Comparison of ENCODE assay signal across 18 cellular contexts in genomic region chr16:88584676-88585075, GRCh38. TPM values are rescaled to one million over a fixed set of nuclear protein-coding genes. Genes with fewer than 3 reads are reported as not detected.
A peak's percentile ranks its signal among the peaks of the same experiment; 100 is the strongest.
DNase-seq lines count a peak whose midpoint lies in the region; ATAC-seq, FAIRE-seq and TF ChIP-seq lines count a peak whose summit lies in the region.
"Had no signal": no experiment of that assay in that cellular context is flagged by ENCODE, and none has a peak within 500 bp of the region (broad histone marks: within the 10 kb centered on the region; RNA-seq: fewer than 3 reads in every experiment).

No MANE protein-coding gene starts in this region.

- CTCF ChIA-PET in WTC11 (lab: Charles Lee): no interaction called here
- CTCF ChIA-PET in K562 (lab: Yijun Ruan, JAX; ENCODE audit: low intra/inter-chr PET ratio): no interaction called here

- H3K4me1 ChIP-seq in K562 (replicated peaks in 1 of 2; ENCODE audit: control insufficient read depth in 2 of 2, insufficient read depth in 2 of 2, low read length in 2 of 2): peaks cover 0 to 11% of the 10 kb centered on the region in 2 experiments; a peak in 2 of 5 replicates
- H3K4me1 ChIP-seq in heart right ventricle: no peaks in the 10 kb centered on the region
- no peaks in the 10 kb centered on the region for H3K4me1 ChIP-seq in vagina

- no peak for ATAC-seq in WTC11
- no peak for ATAC-seq in K562
- ATAC-seq in stimulated activated memory B cell treated with anti-CD40 and anti-IgM and Interleukin-4, amounts not matched to agents 10 μg/mL and 1 μg/mL and 100 μg/mL, for 72 hours: no peak
- no peak for ATAC-seq in heart right ventricle
- ATAC-seq: GM23338 had no signal

- H3K36me3 Mint-ChIP-seq in activated T-cell treated with anti-CD3 and anti-CD28 coated beads, Interleukin-2, amount 50 U/mL, for 24 hours (ENCODE audit: low read depth): peaks cover 97% of the 10 kb centered on the region
- H3K36me3 Mint-ChIP-seq in WTC11: peaks cover 45% of the 10 kb centered on the region
- H3K36me3 Mint-ChIP-seq in stimulated activated memory B cell treated with anti-CD40 and anti-IgM and Interleukin-4, amounts not matched to agents 10 μg/mL and 1 μg/mL and 100 μg/mL, for 72 hours: peaks cover 58% of the 10 kb centered on the region

- POLR2A ChIA-PET in WTC11 (lab: Charles Lee): no interaction called here
- POLR2A ChIA-PET in K562 (lab: Yijun Ruan, JAX): interaction anchor here (0.6 to 1.8 kb wide), 4 partner anchors 8 to 165 kb away, joined by 3 to 5 read pairs (median 4); partner anchors contain the start of gene ZC3H18

- H3K9me3 Mint-ChIP-seq in activated T-cell treated with anti-CD3 and anti-CD28 coated beads, Interleukin-2, amount 50 U/mL, for 24 hours: no peaks in the 10 kb centered on the region
- no peaks in the 10 kb centered on the region for H3K9me3 Mint-ChIP-seq in WTC11
- no peaks in the 10 kb centered on the region for H3K9me3 Mint-ChIP-seq in stimulated activated memory B cell treated with anti-CD40 and anti-IgM and Interleukin-4, amounts not matched to agents 10 μg/mL and 1 μg/mL and 100 μg/mL, for 72 hours
- H3K9me3 Mint-ChIP-seq: CD8-positive, alpha-beta memory T cell; GM23338 had no signal

- no peak overlapping the region for H3K4me2 ChIP-seq in K562 (ENCODE audit: insufficient read depth, low read length)
- H3K4me2 ChIP-seq: GM23338 had no signal

- no peak overlapping the region for H3K4me3 Mint-ChIP-seq in activated T-cell treated with anti-CD3 and anti-CD28 coated beads, Interleukin-2, amount 50 U/mL, for 24 hours
- H3K4me3 Mint-ChIP-seq in WTC11: no peak overlapping the region
- no peak overlapping the region for H3K4me3 Mint-ChIP-seq in stimulated activated memory B cell treated with anti-CD40 and anti-IgM and Interleukin-4, amounts not matched to agents 10 μg/mL and 1 μg/mL and 100 μg/mL, for 72 hours
- H3K4me3 Mint-ChIP-seq: GM23338 had no signal

- H3K27me3 Mint-ChIP-seq in activated T-cell treated with anti-CD3 and anti-CD28 coated beads, Interleukin-2, amount 50 U/mL, for 24 hours: no peaks in the 10 kb centered on the region
- no peaks in the 10 kb centered on the region for H3K27me3 Mint-ChIP-seq in WTC11 (ENCODE audit: low read depth)
- no peaks in the 10 kb centered on the region for H3K27me3 Mint-ChIP-seq in stimulated activated memory B cell treated with anti-CD40 and anti-IgM and Interleukin-4, amounts not matched to agents 10 μg/mL and 1 μg/mL and 100 μg/mL, for 72 hours
- H3K27me3 Mint-ChIP-seq: CD8-positive, alpha-beta memory T cell had no signal

- peak; percentile 66 for FAIRE-seq in K562 (lab: Jason Lieb, UNC)
- FAIRE-seq: GM19239 had no signal

- H3K27ac ChIP-seq in K562 (ENCODE audit: extremely low read depth, low read depth, low read length) (no peak overlapping the region), heart right ventricle (no peak overlapping the region), vagina (no peak overlapping the region)
- H3K27ac ChIP-seq: HL-60 had no signal

- intact Hi-C loops in K562 (cut with micrococcal nuclease): no loop called here
- intact Hi-C loops in heart right ventricle (cut with DNase I): no loop called here
- intact Hi-C loops in vagina (cut with DNase I): no loop called here

- TF ChIP-seq POLR2A in K562 (conservative IDR thresholded peaks at IDR 0.05) (no peak), vagina (IDR thresholded peaks at IDR 0.05) (no peak)

- DNase-seq in activated T-cell treated with anti-CD3 and anti-CD28 coated beads, Interleukin-2, amount 50 U/mL, for 24 hours: no peak
- DNase-seq in activated T-cell treated with anti-CD3 and anti-CD28 coated beads, Interleukin-2, amount 50 U/mL, for 48 hours: no peak
- DNase-seq in WTC11 (ENCODE audit: low spot score) (no peak), K562 (ENCODE audit: extremely low read depth in 1 of 4, low spot score in 3 of 4) (no peak), heart right ventricle (no peak), vagina (ENCODE audit: extremely low spot score in 2 of 2) (no peak)
- DNase-seq: AML-193; CD8-positive, alpha-beta memory T cell; GF-D8; KBM-7; NCI-H1048; NCI-H146; NCI-H345 had no signal

- H3K36me3 ChIP-seq in K562 (ENCODE audit: control insufficient read depth, insufficient read depth, low read length): peaks cover 94% of the 10 kb centered on the region
- peaks cover 0 to 87% (median 35%) of the 10 kb centered on the region in 9 donors for H3K36me3 ChIP-seq in heart right ventricle
- H3K36me3 ChIP-seq in vagina: peaks cover 0 to 39% of the 10 kb centered on the region in 2 donors

- peak overlapping the region; percentile 78 for H3K27ac Mint-ChIP-seq in activated T-cell treated with anti-CD3 and anti-CD28 coated beads, Interleukin-2, amount 50 U/mL, for 24 hours
- H3K27ac Mint-ChIP-seq in WTC11: peak overlapping the region; percentile 55; the same call in 1 of the 2 replicates
- peak overlapping the region; percentile 15 for H3K27ac Mint-ChIP-seq in stimulated activated memory B cell treated with anti-CD40 and anti-IgM and Interleukin-4, amounts not matched to agents 10 μg/mL and 1 μg/mL and 100 μg/mL, for 72 hours
- H3K27ac Mint-ChIP-seq: GM23338 had no signal

- in situ Hi-C loops in K562 (cut with MboI): no loop called here

- no peak for TF ChIP-seq EP300 in K562 (IDR thresholded peaks at IDR 0.05; ENCODE audit: low read length)

- H3K4me3 ChIP-seq in K562 (no peak overlapping the region), heart right ventricle (no peak overlapping the region), vagina (no peak overlapping the region)
- H3K4me3 ChIP-seq: GM23338 had no signal

- no TSS peak for BruUV-seq in K562 (replicated peaks; lab: Mats Ljungman, UMichigan)

- no peak overlapping the region for H3K9ac ChIP-seq in K562 (ENCODE audit: insufficient read depth in 1 of 2, low read depth in 2 of 2, low read length in 2 of 2)

- no peak overlapping the region for H2AFZ ChIP-seq in K562 (ENCODE audit: low read depth, low read length)
- H2AFZ ChIP-seq: GM23338 had no signal

- H3K9me1 ChIP-seq in K562 (ENCODE audit: control insufficient read depth, insufficient read depth, low read length): peaks cover 5% of the 10 kb centered on the region

- H3K9me3 ChIP-seq in K562 (replicated peaks; ENCODE audit: control insufficient read depth, insufficient read depth, low read depth, low read length): no peaks in the 10 kb centered on the region
- no peaks in the 10 kb centered on the region for H3K9me3 ChIP-seq in heart right ventricle
- H3K9me3 ChIP-seq in vagina: no peaks in the 10 kb centered on the region

- H3K79me2 ChIP-seq in K562 (ENCODE audit: control insufficient read depth, insufficient read depth, low read length): peaks cover 66% of the 10 kb centered on the region

- TF ChIP-seq CTCF in WTC11 (IDR thresholded peaks at IDR 0.05) (no peak), K562 (IDR thresholded peaks at IDR 0.05 in 2 of 3, conservative IDR thresholded peaks at IDR 0.05 in 1 of 3; ENCODE audit: insufficient read depth in 2 of 3, low read depth in 1 of 3, low read length in 3 of 3) (no peak), heart right ventricle (IDR thresholded peaks at IDR 0.05) (no peak), vagina (IDR thresholded peaks at IDR 0.05) (no peak)

- 84% methylated on average over 6 of the region's 6 CpGs for WGBS in K562 (ENCODE audit: insufficient coverage, low coverage, missing lambda C conversion rate)
- 73 to 79% methylated on average over 6 of the region's 6 CpGs for WGBS in heart right ventricle, 2 donors

- peaks cover 44% of the 10 kb centered on the region for H4K20me1 ChIP-seq in K562 (replicated peaks; ENCODE audit: control insufficient read depth, insufficient read depth, low read length)

- TF ChIP-seq RAD21 in K562 (CRISPR knock-in tag; conservative IDR thresholded peaks at IDR 0.05 in 1 of 2, IDR thresholded peaks at IDR 0.05 in 1 of 2): no peak

- H3K27me3 ChIP-seq in K562 (ENCODE audit: control insufficient read depth in 2 of 2, insufficient read depth in 2 of 2, low read length in 2 of 2) (no peaks in the 10 kb centered on the region), heart right ventricle (no peaks in the 10 kb centered on the region), vagina (no peaks in the 10 kb centered on the region)

- peaks cover 62% of the 10 kb centered on the region for H3K4me1 Mint-ChIP-seq in activated T-cell treated with anti-CD3 and anti-CD28 coated beads, Interleukin-2, amount 50 U/mL, for 24 hours (ENCODE audit: low read depth)
- no peaks in the 10 kb centered on the region for H3K4me1 Mint-ChIP-seq in WTC11
- peaks cover 36% of the 10 kb centered on the region for H3K4me1 Mint-ChIP-seq in stimulated activated memory B cell treated with anti-CD40 and anti-IgM and Interleukin-4, amounts not matched to agents 10 μg/mL and 1 μg/mL and 100 μg/mL, for 72 hours
- H3K4me1 Mint-ChIP-seq: GM23338 had no signal

RNA-seq across cellular contexts. Expression of gene ZC3H18, which starts 14.5 kb away (rescaled TPM):
- total RNA-seq in WTC11 (2021): 57.3 to 65.6 TPM (median 61.8 TPM) in 3 replicates
- total RNA-seq in K562 (2011; cell fraction: chromatin; rRNA removed; ENCODE audit: low replicate concordance): 74.4 and 112 TPM in 2 replicates
- total RNA-seq in K562 (2011; cell fraction: nucleolus; rRNA removed): 51.3 and 61.4 TPM in 2 replicates
- 61.1 and 63.4 TPM in 2 replicates for total RNA-seq in K562 (2011; cell fraction: nucleoplasm; rRNA removed)
- total RNA-seq in K562 (2014; rRNA removed): 26.9 and 35.1 TPM in 2 replicates
- total RNA-seq in K562 (2014; rRNA removed; fragmentation: Illumina TruSeq; extraction: Trizol): 16.0 and 16.3 TPM in 2 replicates
- total RNA-seq in K562 (2015; rRNA removed; fragmentation: Illumina TruSeq; extraction: Trizol): 31.1 and 33.9 TPM in 2 replicates
- 81.3 and 88.7 TPM in 2 replicates for total RNA-seq in K562 (2021)
- polyA plus RNA-seq in K562 (2011; rRNA removed): 12.5 and 15.8 TPM in 2 replicates
- polyA plus RNA-seq in K562 (2011; cell fraction: cytosol; rRNA removed): 10.1 and 15.8 TPM in 2 replicates
- 43.3 and 65.6 TPM in 2 replicates for polyA plus RNA-seq in K562 (2011; cell fraction: nucleus; rRNA removed)
- 57.6 and 59.2 TPM in 2 replicates for polyA plus RNA-seq in K562 (2012)
- 60.7 and 65.3 TPM in 2 replicates for polyA plus RNA-seq in K562 (2014; fragmentation: Illumina TruSeq; extraction: Trizol)
- 1 to 10 TPM; 1.7 to 2.0 TPM for polyA plus RNA-seq in K562 (2014; fragmentation: Nextera tagmentation; extraction: Ambion mirVana)
- polyA plus RNA-seq in K562 (2014; rRNA removed): 37.1 and 49.2 TPM in 2 replicates
- polyA minus RNA-seq in K562 (2011; rRNA and poly(A)+ RNA removed): 7.9 and 9.1 TPM in 2 replicates
- 23.7 and 30.6 TPM in 2 replicates for polyA minus RNA-seq in K562 (2011; cell fraction: cytosol; rRNA and poly(A)+ RNA removed)
- polyA minus RNA-seq in K562 (2011; cell fraction: nucleus; rRNA and poly(A)+ RNA removed): 17.5 and 19.1 TPM in 2 replicates
- 10 to 100 TPM; 18.3 to 28.7 (median 22.0) TPM for total RNA-seq in heart right ventricle
- polyA plus RNA-seq in heart right ventricle: 10 to 100 TPM; 18.4 to 22.7 TPM
- 18.4 TPM for total RNA-seq in vagina

RNA-seq across cellular contexts. Expression of gene IL17C, which starts 53.7 kb away (rescaled TPM):
- total RNA-seq in WTC11 (2021): 0.80 to 1.9 TPM (median 1.5 TPM) in 3 replicates
- not detected in 2 replicates for total RNA-seq in K562 (2011; cell fraction: chromatin; rRNA removed; ENCODE audit: low replicate concordance)
- total RNA-seq in K562 (2011; cell fraction: nucleolus; rRNA removed): not detected in 2 replicates
- not detected in 2 replicates for total RNA-seq in K562 (2011; cell fraction: nucleoplasm; rRNA removed)
- total RNA-seq in K562 (2014; rRNA removed): not detected in 2 replicates
- not detected in 2 replicates for total RNA-seq in K562 (2014; rRNA removed; fragmentation: Illumina TruSeq; extraction: Trizol)
- not detected in 2 replicates for total RNA-seq in K562 (2015; rRNA removed; fragmentation: Illumina TruSeq; extraction: Trizol)
- not detected in 2 replicates for total RNA-seq in K562 (2021)
- not detected in 2 replicates for polyA plus RNA-seq in K562 (2011; rRNA removed)
- polyA plus RNA-seq in K562 (2011; cell fraction: cytosol; rRNA removed): not detected in 2 replicates
- polyA plus RNA-seq in K562 (2011; cell fraction: nucleus; rRNA removed): 0.21 TPM in 1 of 2 replicates, not detected in the other
- not detected in 2 replicates for polyA plus RNA-seq in K562 (2012)
- polyA plus RNA-seq in K562 (2014; fragmentation: Illumina TruSeq; extraction: Trizol): not detected in 2 replicates
- polyA plus RNA-seq in K562 (2014; fragmentation: Nextera tagmentation; extraction: Ambion mirVana): not detected
- polyA plus RNA-seq in K562 (2014; rRNA removed): not detected in 2 replicates
- not detected in 2 replicates for polyA minus RNA-seq in K562 (2011; rRNA and poly(A)+ RNA removed)
- not detected in 2 replicates for polyA minus RNA-seq in K562 (2011; cell fraction: cytosol; rRNA and poly(A)+ RNA removed)
- not detected in 2 replicates for polyA minus RNA-seq in K562 (2011; cell fraction: nucleus; rRNA and poly(A)+ RNA removed)
- not detected for total RNA-seq in heart right ventricle
- polyA plus RNA-seq in heart right ventricle: not detected
- not detected for total RNA-seq in vagina
- total RNA-seq: M059J had no signal
- polyA plus RNA-seq: CD8-positive, alpha-beta memory T cell had no signal

Comparison
In these comparisons a context has a peak if more than half of its experiments do, and no peak if none do; other contexts are left out.
1. H3K27ac Mint-ChIP-seq: peak in every context shown above with its lines; median percentile 78 in activated T-cell treated with anti-CD3 and anti-CD28 coated beads, Interleukin-2, amount 50 U/mL, for 24 hours; 55 in WTC11; 15 in stimulated activated memory B cell treated with anti-CD40 and anti-IgM and Interleukin-4, amounts not matched to agents 10 μg/mL and 1 μg/mL and 100 μg/mL, for 72 hours.